Comparison of ENCODE assay signal across 8 cellular contexts in genomic region chr5:102583663-102584062, GRCh38.
DNase-seq lines count a peak whose midpoint lies in the region; ATAC-seq and TF ChIP-seq lines count a peak whose summit lies in the region.

No MANE protein-coding gene starts in this region.

- H3K36me3 ChIP-seq in DND-41 (ENCODE audit: insufficient read depth, low read length), result no peaks in the 10 kb centered on the region

- TF ChIP-seq CTCF in DND-41 (IDR thresholded peaks at IDR 0.05; ENCODE audit: borderline replicate concordance, extremely low read depth, low read length, poor library complexity, severe bottlenecking), result peak; percentile 40

- no peak overlapping the region for H2AFZ ChIP-seq in DND-41 (ENCODE audit: low read depth, low read length)

- H3K4me1 Mint-ChIP-seq in activated naive CD4-positive, alpha-beta T cell treated with anti-CD3 and anti-CD28 coated beads, Interleukin-2, amount 10 ng/mL, durations not matched to agents 7 days and 5 days, result no peaks in the 10 kb centered on the region

- H3K27me3 ChIP-seq in DND-41 (ENCODE audit: insufficient read depth, low read length, poor library complexity), result no peaks in the 10 kb centered on the region

- H3K4me3 ChIP-seq in DND-41 (ENCODE audit: low read depth in 1 of 2, low read length in 2 of 2), result no peak overlapping the region

- H3K36me3 Mint-ChIP-seq in activated naive CD4-positive, alpha-beta T cell treated with anti-CD3 and anti-CD28 coated beads, Interleukin-2, amount 10 ng/mL, durations not matched to agents 7 days and 5 days, result no peaks in the 10 kb centered on the region

- H3K27ac Mint-ChIP-seq in activated naive CD4-positive, alpha-beta T cell treated with anti-CD3 and anti-CD28 coated beads, Interleukin-2, amount 10 ng/mL, durations not matched to agents 7 days and 5 days, result no peak overlapping the region

- ATAC-seq in DND-41 (ENCODE audit: insufficient read depth, low read depth) (no peak), HG02840 (IDR thresholded peaks at IDR 0.05; ENCODE audit: low FRiP score, unreplicated experiment) (no peak)

- no peaks in the 10 kb centered on the region for H4K20me1 ChIP-seq in DND-41 (ENCODE audit: insufficient read depth, low read length)

- DNase-seq in DND-41, result no peak
- DNase-seq in M059J (ENCODE audit: low read depth), result peak; percentile 18
- DNase-seq in SW480 (ENCODE audit: low spot score), result peak; percentile 53
- DNase-seq in inferior parietal cortex (ENCODE audit: extremely low spot score), result peak; percentile 61
- DNase-seq in GM19240 (ENCODE audit: insufficient read length, low spot score), result no peak
- DNase-seq in activated naive CD4-positive, alpha-beta T cell treated with anti-CD3 and anti-CD28 coated beads, Interleukin-2, amount 10 ng/mL, durations not matched to agents 7 days and 5 days, result no peak
- no peak for DNase-seq in activated naive CD4-positive, alpha-beta T cell treated with anti-CD3 and anti-CD28 coated beads, Interleukin-2, amount 50 U/mL, for 16 hours

- H3K27me3 Mint-ChIP-seq in activated naive CD4-positive, alpha-beta T cell treated with anti-CD3 and anti-CD28 coated beads, Interleukin-2, amount 10 ng/mL, durations not matched to agents 7 days and 5 days, result no peaks in the 10 kb centered on the region

- H3K9me3 Mint-ChIP-seq in activated naive CD4-positive, alpha-beta T cell treated with anti-CD3 and anti-CD28 coated beads, Interleukin-2, amount 10 ng/mL, durations not matched to agents 7 days and 5 days, result no peaks in the 10 kb centered on the region

- H3K4me1 ChIP-seq in DND-41 (ENCODE audit: insufficient read depth, low read length), result no peaks in the 10 kb centered on the region

- H3K9me3 ChIP-seq in DND-41 (ENCODE audit: insufficient read depth, low read length, severe bottlenecking), result no peaks in the 10 kb centered on the region

- H3K4me2 ChIP-seq in DND-41 (ENCODE audit: insufficient read depth, low read length), result no peak overlapping the region

- H3K79me2 ChIP-seq in DND-41 (ENCODE audit: insufficient read depth, low read length), result no peaks in the 10 kb centered on the region

- no peak overlapping the region for H3K9ac ChIP-seq in DND-41 (ENCODE audit: low read depth, low read length)

- H3K4me3 Mint-ChIP-seq in activated naive CD4-positive, alpha-beta T cell treated with anti-CD3 and anti-CD28 coated beads, Interleukin-2, amount 10 ng/mL, durations not matched to agents 7 days and 5 days, result no peak overlapping the region

- CTCF ChIA-PET in activated naive CD4-positive, alpha-beta T cell treated with anti-CD3 and anti-CD28 coated beads, Interleukin-2, amount 10 ng/mL, durations not matched to agents 7 days and 5 days (lab: Charles Lee), result interaction anchor here (0.8 kb wide), 2 partner anchors 383 to 924 kb away, joined by 3 to 4 read pairs; no protein-coding TSS in a partner anchor

- no peak overlapping the region for H3K27ac ChIP-seq in DND-41 (ENCODE audit: low read length)

Comparison
In these comparisons a context has a peak if more than half of its experiments do, and no peak if none do; other contexts are left out.
1. DNase-seq: peak in M059J (single experiment), SW480 (single experiment) and inferior parietal cortex (single experiment); none in DND-41 (single experiment), GM19240 (single experiment), activated naive CD4-positive, alpha-beta T cell treated with anti-CD3 and anti-CD28 coated beads, Interleukin-2, amount 10 ng/mL, durations not matched to agents 7 days and 5 days (single experiment) and activated naive CD4-positive, alpha-beta T cell treated with anti-CD3 and anti-CD28 coated beads, Interleukin-2, amount 50 U/mL, for 16 hours (single experiment).